12 cellular contexts compared by ENCODE assay signal in the genomic region with DNA sequence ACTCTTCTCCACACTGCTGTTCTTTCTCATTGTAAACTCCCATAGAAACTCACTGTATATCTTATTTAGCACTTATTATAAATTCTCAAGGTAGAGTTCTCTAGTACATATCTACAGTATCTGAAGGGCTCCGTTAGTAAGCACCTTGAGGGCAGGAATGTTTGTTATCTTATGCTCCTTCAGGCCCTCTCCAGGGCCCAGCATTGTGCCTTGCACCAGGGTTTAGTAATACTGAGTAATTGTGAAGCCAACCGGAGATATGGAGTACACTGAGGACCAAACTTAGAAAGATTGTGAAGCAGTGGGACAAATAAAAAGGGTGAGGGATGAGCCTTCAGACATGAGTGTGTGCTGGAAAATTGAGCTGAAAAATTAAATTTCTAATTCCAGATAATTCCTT. TPM values are rescaled to one million over a fixed set of nuclear protein-coding genes. Genes with fewer than 3 reads are reported as not detected.
DNase-seq lines count a peak whose midpoint lies in the region; ATAC-seq, FAIRE-seq and TF ChIP-seq lines count a peak whose summit lies in the region.
"Had no signal": no experiment of that assay in that cellular context is flagged by ENCODE, and none has a peak within 500 bp of the region (broad histone marks: within the 10 kb centered on the region; RNA-seq: fewer than 3 reads in every experiment).

No MANE protein-coding gene starts in this region.

- no TSS peak for BruUV-seq in PC-9 (replicated peaks; lab: Mats Ljungman, UMichigan)

- H3K9ac ChIP-seq in kidney (ENCODE audit: low read length in 2 of 2): no peak overlapping the region
- H3K9ac ChIP-seq: SK-N-SH had no signal

- no peaks in the 10 kb centered on the region for H3K9me2 ChIP-seq in PC-9 (ENCODE audit: insufficient read depth)
- H3K9me2 ChIP-seq: SK-N-SH had no signal

- TF ChIP-seq CTCF in C4-2B (conservative IDR thresholded peaks at IDR 0.05) (no peak), PC-9 (conservative IDR thresholded peaks at IDR 0.05) (no peak), kidney (IDR thresholded peaks at IDR 0.05; ENCODE audit: borderline replicate concordance, extremely low read depth, insufficient read depth) (no peak), pancreas (IDR thresholded peaks at IDR 0.05) (no peak)

- WGBS in pancreas, 2 donors: 66 to 78% methylated on average over 2 of the region's 2 CpGs

- H3K4me1 ChIP-seq in PC-9 (replicated peaks; ENCODE audit: insufficient read depth) (peaks cover 60% of the 10 kb centered on the region), kidney (ENCODE audit: control insufficient read depth in 1 of 2, insufficient read depth in 1 of 2, low read depth in 1 of 2, low read length in 2 of 2) (peaks cover 10 to 15% of the 10 kb centered on the region in 2 donors), pancreas (peaks cover 17 to 38% (median 33%) of the 10 kb centered on the region in 3 donors)

- no peak overlapping the region for H3K4me3 ChIP-seq in PC-9
- H3K4me3 ChIP-seq in kidney (ENCODE audit: low read length in 2 of 2): peak overlapping the region in 1 of 2 donors; percentile 20
- no peak overlapping the region for H3K4me3 ChIP-seq in pancreas

- H2AFZ ChIP-seq in PC-9: no peak overlapping the region

- H3F3A ChIP-seq in PC-9 (ENCODE audit: insufficient read depth, low read depth): peaks cover 18% of the 10 kb centered on the region

- peaks cover 34% of the 10 kb centered on the region for H3K27me3 ChIP-seq in PC-9 (ENCODE audit: insufficient read depth, low read depth)
- no peaks in the 10 kb centered on the region for H3K27me3 ChIP-seq in pancreas

- CTCF ChIA-PET in PC-9 (lab: Charles Lee): no interaction called here

- intact Hi-C loops in PC-9 (cut with micrococcal nuclease; ENCODE audit: unreplicated experiment): loop anchor here (1.0 to 2.0 kb wide), 3 partner anchors 14 to 39 kb away; partner anchors contain the start of genes RNF43 and SUPT4H1
- intact Hi-C loops in kidney (cut with DNase I): no loop called here
- intact Hi-C loops in pancreas (cut with DNase I): no loop called here

- POLR2A ChIA-PET in PC-9 (lab: Charles Lee; ENCODE audit: unreplicated experiment): interaction anchor here (0.7 kb wide), 1 partner anchor 1476 kb away, joined by 3 read pairs; no protein-coding TSS in a partner anchor

- H3K36me3 ChIP-seq in PC-9 (ENCODE audit: low read depth): no peaks in the 10 kb centered on the region
- no peaks in the 10 kb centered on the region for H3K36me3 ChIP-seq in kidney (ENCODE audit: control insufficient read depth in 1 of 2, insufficient read depth in 2 of 2, low read length in 2 of 2)
- H3K36me3 ChIP-seq in pancreas: no peaks in the 10 kb centered on the region

- peak overlapping the region; percentile 61; the same call in 1 of the 2 replicates for H3K4me2 ChIP-seq in PC-9

- H4K20me1 ChIP-seq in PC-9 (ENCODE audit: insufficient read depth): no peaks in the 10 kb centered on the region

- ATAC-seq in pancreas: peak in 3 of 4 donors; percentile 3 to 4 (median 3)
- ATAC-seq in HG03280 (IDR thresholded peaks at IDR 0.05; ENCODE audit: unreplicated experiment): no peak

- no peak for FAIRE-seq in kidney (lab: Jason Lieb, UNC)
- FAIRE-seq in pancreas (lab: Jason Lieb, UNC): no peak
- FAIRE-seq: H1 had no signal

- DNase-seq in PC-9: no peak
- no peak for DNase-seq in kidney
- DNase-seq in pancreas: no peak
- DNase-seq in AG20443 (ENCODE audit: low spot score): no peak
- DNase-seq in D341Med (ENCODE audit: low spot score): no peak
- DNase-seq in NCI-H1694 (lab: John Stamatoyannopoulos, UW): no peak
- DNase-seq: CD4-positive, alpha-beta memory T cell; NCI-H1694 treated with DMSO at 0.1 percent for 48 hours had no signal

- H3K9me3 ChIP-seq in PC-9 (ENCODE audit: insufficient read depth, low read depth) (no peaks in the 10 kb centered on the region), kidney (ENCODE audit: control insufficient read depth in 1 of 2, low read length in 2 of 2) (no peaks in the 10 kb centered on the region), pancreas (no peaks in the 10 kb centered on the region)
- H3K9me3 ChIP-seq: SK-N-SH had no signal

- H3K79me2 ChIP-seq in PC-9 (ENCODE audit: low read depth): no peaks in the 10 kb centered on the region

- peak overlapping the region; percentile 86 for H3K27ac ChIP-seq in C4-2B
- no peak overlapping the region for H3K27ac ChIP-seq in PC-9
- peak overlapping the region; percentile 58 to 70 for H3K27ac ChIP-seq in kidney (ENCODE audit: low read depth in 2 of 2, low read length in 2 of 2)
- peak overlapping the region in 2 of 4 donors; percentile 42 to 60 for H3K27ac ChIP-seq in pancreas

RNA-seq across cellular contexts. Expression of gene RNF43, which starts 26.4 kb away (rescaled TPM):
- total RNA-seq in PC-9 (2021): 0.33 TPM in 1 of 2 replicates, not detected in the other
- 9.5 TPM for total RNA-seq in kidney
- polyA plus RNA-seq in kidney (ENCODE audit: insufficient read depth, low read depth, low replicate concordance): 7.8 TPM
- 10 to 100 TPM in 2 of 6 donors, 1 to 10 TPM in 4; 4.5 to 12.5 (median 6.2) TPM for total RNA-seq in pancreas
- polyA plus RNA-seq in pancreas: 1 to 10 TPM; 5.9 to 6.2 TPM
- polyA plus RNA-seq: SK-N-SH had no signal

RNA-seq across cellular contexts. Expression of gene SUPT4H1, which starts 38.9 kb away (rescaled TPM):
- total RNA-seq in PC-9 (2021) (72.2 and 74.8 TPM in 2 replicates), kidney (60.5 TPM), pancreas (10 to 100 TPM; 14.1 to 43.7 (median 26.5) TPM)
- polyA plus RNA-seq in kidney (ENCODE audit: insufficient read depth, low read depth, low replicate concordance) (129 TPM), pancreas (10 to 100 TPM; 23.3 to 42.3 TPM)
